In genomic region chr5:75831561-75831960, GRCh38 we compare ENCODE assay signal across 26 cellular contexts.
"Had no signal": no experiment of that assay in that cellular context is flagged by ENCODE, and none has a peak within 500 bp of the region (broad histone marks: within the 10 kb centered on the region; RNA-seq: fewer than 3 reads in every experiment).

No MANE protein-coding gene starts in this region.

- ATAC-seq: stimulated activated memory B cell treated with anti-CD40 and anti-IgM and Interleukin-4, amounts not matched to agents 10 μg/mL and 1 μg/mL and 100 μg/mL, for 72 hours; stimulated activated naive B cell treated with anti-CD40 and anti-IgM and Interleukin-4, amounts not matched to agents 10 μg/mL and 1 μg/mL and 100 μg/mL, for 72 hours; stimulated activated naive CD8-positive, alpha-beta T cell treated with anti-CD3 and anti-CD28 coated beads, Interleukin-15, amount 100 ng/mL, for 72 hours; stimulated activated naive CD8-positive, alpha-beta T cell treated with anti-CD3 and anti-CD28 coated beads, Interleukin-15, Interleukin-2, amounts not matched to agents 100 U/mL and 50 U/mL, for 24 hours; upper lobe of right lung had no signal

- DNase-seq: stimulated activated CD4-positive, alpha-beta T cell treated with anti-CD3 and anti-CD28 coated beads, Interleukin-2, amount 100 ng/mL, for 48 hours; stimulated activated CD4-positive, alpha-beta T cell treated with anti-CD3 and anti-CD28 coated beads, Interleukin-4, amount 100 ng/mL, for 1 hour; stimulated activated CD4-positive, alpha-beta T cell treated with anti-CD3 and anti-CD28 coated beads, Interleukin-4, amount 100 ng/mL, for 24 hours; stimulated activated CD4-positive, alpha-beta T cell treated with anti-CD3 and anti-CD28 coated beads, Interleukin-4, amount 100 ng/mL, for 4 hours; stimulated activated CD8-positive, alpha-beta memory T cell treated with anti-CD3 and anti-CD28 coated beads, Interleukin-4, amount 100 ng/mL, for 48 hours; stimulated activated naive B cell treated with anti-CD40 and anti-IgM and Interleukin-4, amounts not matched to agents 10 μg/mL and 1 μg/mL and 100 μg/mL, for 72 hours; stimulated activated naive CD4-positive, alpha-beta T cell; stimulated activated naive CD4-positive, alpha-beta T cell treated with Interleukin-2 at 50 U/mL for 16 hours; stimulated activated naive CD8-positive, alpha-beta T cell treated with anti-CD3 and anti-CD28 coated beads, Interleukin-15, amount 100 ng/mL, for 72 hours; stimulated activated naive CD8-positive, alpha-beta T cell treated with anti-CD3 and anti-CD28 coated beads, Interleukin-15, Interleukin-2, amounts not matched to agents 100 U/mL and 50 U/mL, for 24 hours; stomach; substantia nigra; testis; thyroid gland; tibial artery; transverse colon; trophoblast cell; upper lobe of left lung; upper lobe of right lung; uterus had no signal

- FAIRE-seq: urothelium cell line had no signal

- H3K27me3 ChIP-seq: stomach, suprapubic skin, testis, thyroid gland, tibial artery, tibial nerve, transverse colon, upper lobe of left lung, upper lobe of right lung, uterus, vagina had no signal

- H3K4me1 ChIP-seq: stomach, suprapubic skin, testis, thyroid gland, tibial artery, tibial nerve, transverse colon, upper lobe of left lung, upper lobe of right lung, uterus, vagina had no signal

- H3K27ac ChIP-seq: stomach, suprapubic skin, testis, thoracic aorta, thyroid gland, tibial artery, tibial nerve, transverse colon, upper lobe of left lung, upper lobe of right lung, uterus, vagina had no signal

- H3K4me3 ChIP-seq: stomach, suprapubic skin, testis, thoracic aorta, thyroid gland, tibial artery, tibial nerve, transverse colon, upper lobe of left lung, upper lobe of right lung, uterus, vagina had no signal

- H3K9me3 ChIP-seq: suprapubic skin, testis, thoracic aorta, thyroid gland, tibial artery, transverse colon, upper lobe of left lung, upper lobe of right lung, uterus, vagina had no signal

- H3K36me3 ChIP-seq: stomach, suprapubic skin, thoracic aorta, thyroid gland, tibial artery, tibial nerve, transverse colon, upper lobe of left lung, upper lobe of right lung, uterus, vagina had no signal
